ENCODE assay signal across 8 cellular contexts in the genomic region with DNA sequence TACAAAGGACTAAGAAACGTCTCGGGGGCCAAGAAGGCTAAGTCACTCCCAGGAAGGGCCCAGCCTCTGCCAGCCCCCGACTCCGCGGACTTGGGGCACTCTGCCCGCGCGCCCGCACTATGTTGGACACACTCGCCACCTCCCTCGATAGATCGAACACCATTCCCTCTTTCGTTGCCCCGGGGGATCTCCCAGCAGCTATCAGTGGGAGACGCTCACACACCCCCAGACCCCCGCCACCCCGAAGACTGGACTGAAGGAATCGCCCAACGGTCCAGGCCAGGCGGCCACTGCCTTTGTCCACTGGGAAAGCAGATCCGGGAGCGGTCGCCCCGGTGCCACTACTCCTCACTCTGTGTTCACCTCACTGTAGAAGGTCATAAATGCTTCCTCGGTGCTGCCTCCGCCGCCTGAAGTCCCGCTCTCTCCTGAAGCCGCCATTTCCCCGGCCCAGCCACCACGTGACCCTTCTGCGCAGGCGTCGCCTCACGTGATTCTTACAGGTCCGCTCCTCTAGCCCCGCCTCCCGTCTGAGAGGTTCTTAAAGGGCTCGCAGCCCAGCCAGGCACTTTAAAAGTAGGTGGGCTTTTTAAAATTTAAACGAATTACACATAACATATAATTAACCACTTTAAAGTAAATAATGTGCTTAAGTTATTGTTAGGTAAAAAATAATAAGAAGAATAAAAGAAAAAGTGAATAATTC. TPM values are rescaled to one million over a fixed set of nuclear protein-coding genes. Genes with fewer than 3 reads are reported as not detected.
DNase-seq lines count a peak whose midpoint lies in the region; ATAC-seq, FAIRE-seq and TF ChIP-seq lines count a peak whose summit lies in the region.

A gene with protein sequence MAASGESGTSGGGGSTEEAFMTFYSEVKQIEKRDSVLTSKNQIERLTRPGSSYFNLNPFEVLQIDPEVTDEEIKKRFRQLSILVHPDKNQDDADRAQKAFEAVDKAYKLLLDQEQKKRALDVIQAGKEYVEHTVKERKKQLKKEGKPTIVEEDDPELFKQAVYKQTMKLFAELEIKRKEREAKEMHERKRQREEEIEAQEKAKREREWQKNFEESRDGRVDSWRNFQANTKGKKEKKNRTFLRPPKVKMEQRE (minus strand): TSS at position 472 of the 706 bp plus-strand sequence. CDS start 31 bp downstream, at position 441.

- H3K9me3 ChIP-seq in keratinocyte (ENCODE audit: control insufficient read depth, low read depth, low read length), result no peaks in the 10 kb centered on the region

- peak within 1 kb of the TSS; percentile 99 for H2AFZ ChIP-seq in keratinocyte (ENCODE audit: control insufficient read depth, low read length)

- H3K36me3 ChIP-seq in keratinocyte (ENCODE audit: control insufficient read depth in 2 of 2, extremely low read depth in 1 of 2, insufficient read depth in 2 of 2, low read length in 2 of 2), result peaks cover 3 to 4% of the 10 kb centered on the region in 2 experiments

- peaks cover 18% of the 10 kb centered on the region for H3K4me1 ChIP-seq in keratinocyte (ENCODE audit: control insufficient read depth, extremely low read depth, insufficient read depth, low read length)

- DNase-seq in A172 (ENCODE audit: low spot score), result peak; percentile 67
- peak; percentile 99 for DNase-seq in NCI-H510A treated with DMSO at 0.1 percent for 48 hours (lab: John Stamatoyannopoulos, UW)
- DNase-seq in activated CD4-positive, alpha-beta T cell treated with anti-CD3 and anti-CD28 coated beads for 1 hour, result peak; percentile 91
- DNase-seq in cerebellar nuclear complex (lab: John Stamatoyannopoulos, UW), result peak; percentile 22 to 86
- DNase-seq in keratinocyte (ENCODE audit: low read depth, low spot score), result peak; percentile 65
- peak; percentile 88 to 95 (median 95) for DNase-seq in stimulated activated CD4-positive, alpha-beta T cell treated with anti-CD3 and anti-CD28 coated beads, Interleukin-12 subunit alpha, Interleukin-12 subunit beta, amount 100 ng/mL, for 48 hours (ENCODE audit: low read depth in 2 of 3, low spot score in 1 of 3)

- H3K27ac ChIP-seq in keratinocyte (ENCODE audit: control insufficient read depth, insufficient read depth, low read length), result peak within 1 kb of the TSS; percentile 97

- H3K9ac ChIP-seq in keratinocyte (ENCODE audit: control insufficient read depth, extremely low read depth, insufficient read depth, low read length), result peak within 1 kb of the TSS; percentile 99

- no peaks in the 10 kb centered on the region for H3K9me1 ChIP-seq in keratinocyte (ENCODE audit: control insufficient read depth, extremely low read depth, insufficient read depth, low read length)

- peak within 1 kb of the TSS; percentile 96 for H3K4me2 ChIP-seq in keratinocyte (ENCODE audit: control insufficient read depth, extremely low read depth, insufficient read depth, low read depth, low read length)

- FAIRE-seq in keratinocyte (lab: Jason Lieb, UNC), result no peak

- ATAC-seq in GM18868 (IDR thresholded peaks at IDR 0.05; ENCODE audit: unreplicated experiment) (peak; percentile 59), HG03280 (IDR thresholded peaks at IDR 0.05; ENCODE audit: unreplicated experiment) (peak; percentile 58)

- no peaks in the 10 kb centered on the region for H4K20me1 ChIP-seq in keratinocyte (ENCODE audit: control insufficient read depth, extremely low read depth, insufficient read depth, low read length)

- dilution Hi-C loops in keratinocyte (cut with MboI; ENCODE audit: extremely low pct_ligation_motif_present, low sequenced_read_pairs), result no loop called here

- H3K79me2 ChIP-seq in keratinocyte (ENCODE audit: control insufficient read depth, insufficient read depth, low read length), result peaks cover 60% of the 10 kb centered on the region

- no peaks in the 10 kb centered on the region for H3K27me3 ChIP-seq in keratinocyte (ENCODE audit: control insufficient read depth, extremely low read depth, insufficient read depth, low read length)

- H3K4me3 ChIP-seq in keratinocyte (ENCODE audit: control insufficient read depth in 2 of 3, extremely low read depth in 1 of 3, insufficient read depth in 2 of 3, low read depth in 1 of 3, low read length in 3 of 3), result peak within 1 kb of the TSS; percentile 98 to 99 (median 98)

- TF ChIP-seq CTCF in keratinocyte (optimal IDR thresholded peaks at IDR 0.05 in 1 of 3, IDR thresholded peaks at IDR 0.05 in 1 of 3, conservative IDR thresholded peaks at IDR 0.05 in 1 of 3; ENCODE audit: extremely low read depth in 1 of 3, insufficient read depth in 2 of 3, low read length in 3 of 3), result no peak

RNA-seq across cellular contexts. Expression of the gene that starts here (rescaled TPM):
- 117 and 123 TPM in 2 replicates for total RNA-seq in A172 (2014; rRNA removed; shearing (Covaris generic))
- polyA plus RNA-seq in keratinocyte, result 75.8 to 104 TPM (median 79.5 TPM) in 3 replicates
- 88.6 TPM for polyA plus RNA-seq in keratinocyte (2011; ENCODE audit: low read depth)
- polyA plus RNA-seq in keratinocyte (2011; cell fraction: cytosol; rRNA removed), result 75.5 and 102 TPM in 2 replicates
- 56.8 and 74.4 TPM in 2 replicates for polyA plus RNA-seq in keratinocyte (2011; cell fraction: nucleus; rRNA removed)
- polyA plus RNA-seq in keratinocyte (2012; ENCODE audit: low replicate concordance), result 79.0 and 82.0 TPM in 2 replicates
- 22.5 to 32.4 TPM (median 30.8 TPM) in 3 replicates for polyA minus RNA-seq in keratinocyte
- polyA minus RNA-seq in keratinocyte (2011; cell fraction: cytosol; rRNA and poly(A)+ RNA removed), result 24.2 TPM
- 9.3 and 13.9 TPM in 2 replicates for polyA minus RNA-seq in keratinocyte (2011; cell fraction: nucleus; rRNA and poly(A)+ RNA removed)

Comparison
In these comparisons a context has a peak if more than half of its experiments do, and no peak if none do; other contexts are left out.
1. Peak in every context shown above with its lines: DNase-seq, ATAC-seq, H3K4me3 ChIP-seq and H3K27ac ChIP-seq.